In the genomic region with DNA sequence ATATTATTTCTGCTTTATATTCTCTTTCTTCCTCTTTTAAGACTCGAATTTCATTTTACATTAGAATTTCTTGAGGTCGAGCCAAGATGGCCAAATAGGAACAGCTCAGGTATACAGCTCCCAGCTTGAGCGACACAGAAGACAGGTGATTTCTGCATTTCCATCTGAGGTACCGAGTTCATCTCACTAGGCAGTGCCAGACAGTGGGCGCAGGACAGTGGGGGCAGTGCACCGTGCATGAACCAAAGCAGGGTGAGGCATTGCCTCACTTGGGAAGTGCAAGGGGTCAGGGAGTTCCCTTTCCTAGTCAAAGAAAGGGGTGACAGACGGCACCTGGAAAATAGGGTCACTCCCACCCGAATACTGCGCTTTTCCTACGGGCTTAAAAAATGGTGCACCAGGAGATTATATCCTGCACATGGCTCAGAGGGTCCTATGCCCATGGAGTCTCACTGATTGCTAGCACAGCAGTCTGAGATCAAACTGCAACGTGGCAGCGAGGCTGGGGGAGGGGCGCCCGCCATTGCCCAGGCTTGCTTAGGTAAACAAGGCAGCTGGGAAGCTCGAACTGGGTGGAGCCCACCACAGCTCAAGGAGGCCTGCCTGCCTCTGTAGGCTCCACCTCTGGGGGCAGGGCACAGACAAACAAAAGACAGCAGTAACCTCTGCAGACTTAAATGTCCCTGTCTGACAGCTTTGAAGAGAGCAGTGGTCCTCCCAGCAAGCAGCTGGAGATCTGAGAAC, we compare ENCODE assay signal across 9 cellular contexts. TPM values are rescaled to one million over a fixed set of nuclear protein-coding genes. Genes with fewer than 3 reads are reported as not detected.
"Had no signal": no experiment of that assay in that cellular context is flagged by ENCODE, and none has a peak within 500 bp of the region (broad histone marks: within the 10 kb centered on the region; RNA-seq: fewer than 3 reads in every experiment).

No MANE protein-coding gene starts in this region.

RNA-seq across cellular contexts. Expression of gene CMA1, which starts 18.0 kb away (rescaled TPM):
- total RNA-seq: activated T-cell treated with anti-CD3 and anti-CD28 coated beads, Interleukin-2, amount 50 U/mL, for 72 hours; cardiac muscle cell; M059J; SJCRH30; T-helper 2 cell treated with Interferon-gamma antibody and Interleukin-4, amounts not matched to agents 100 ng/mL and 5 ng/mL, for 36 hours had no signal
- polyA plus RNA-seq: cardiac muscle cell, SK-N-SH had no signal

RNA-seq across cellular contexts. Expression of gene CTSG, which starts 50.0 kb away (rescaled TPM):
- total RNA-seq: activated CD8-positive, alpha-beta T cell treated with anti-CD3 and anti-CD28 coated beads for 36 hours; activated naive CD8-positive, alpha-beta T cell treated with anti-CD3 and anti-CD28 coated beads for 36 hours; activated T-cell treated with anti-CD3 and anti-CD28 coated beads, Interleukin-2, amount 50 U/mL, for 72 hours; activated T-helper 2 cell treated with anti-CD3 and anti-CD28 coated beads, Interferon-gamma antibody, Interleukin-2, Interleukin-4, amounts not matched to agents 10 μg/mL and 5 μg/mL and 100 μg/mL, durations not matched to agents 14 hours and 24 hours and 36 hours; cardiac muscle cell; M059J; SJCRH30 had no signal
- polyA plus RNA-seq: cardiac muscle cell, SK-N-SH had no signal
